In the genomic region with DNA sequence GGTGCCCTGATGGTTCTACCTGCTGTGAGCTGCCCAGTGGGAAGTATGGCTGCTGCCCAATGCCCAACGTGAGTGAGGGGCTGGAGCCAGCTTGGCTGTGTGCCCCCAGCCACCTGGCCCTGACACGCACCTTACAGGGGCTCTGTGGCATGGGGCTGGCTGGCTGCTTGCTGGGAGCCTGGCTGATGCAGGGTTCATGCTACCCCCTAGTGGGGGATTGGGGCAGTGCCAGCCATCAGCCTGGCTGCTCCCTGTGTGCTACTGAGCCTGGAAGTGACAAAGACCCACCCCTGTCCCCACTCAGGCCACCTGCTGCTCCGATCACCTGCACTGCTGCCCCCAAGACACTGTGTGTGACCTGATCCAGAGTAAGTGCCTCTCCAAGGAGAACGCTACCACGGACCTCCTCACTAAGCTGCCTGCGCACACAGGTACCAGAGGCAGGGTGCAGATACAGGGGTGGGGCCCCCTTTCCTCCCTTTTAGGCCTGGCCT, we compare ENCODE assay signal across 1 cellular context.
TF ChIP-seq lines count a peak whose summit lies in the region.

No MANE protein-coding gene starts in this region.

TF ChIP-seq in K562, 482 proteins besides CTCF, POLR2A, EP300 and RAD21 (continued from another document):
- TF ChIP-seq, protein P1, sequence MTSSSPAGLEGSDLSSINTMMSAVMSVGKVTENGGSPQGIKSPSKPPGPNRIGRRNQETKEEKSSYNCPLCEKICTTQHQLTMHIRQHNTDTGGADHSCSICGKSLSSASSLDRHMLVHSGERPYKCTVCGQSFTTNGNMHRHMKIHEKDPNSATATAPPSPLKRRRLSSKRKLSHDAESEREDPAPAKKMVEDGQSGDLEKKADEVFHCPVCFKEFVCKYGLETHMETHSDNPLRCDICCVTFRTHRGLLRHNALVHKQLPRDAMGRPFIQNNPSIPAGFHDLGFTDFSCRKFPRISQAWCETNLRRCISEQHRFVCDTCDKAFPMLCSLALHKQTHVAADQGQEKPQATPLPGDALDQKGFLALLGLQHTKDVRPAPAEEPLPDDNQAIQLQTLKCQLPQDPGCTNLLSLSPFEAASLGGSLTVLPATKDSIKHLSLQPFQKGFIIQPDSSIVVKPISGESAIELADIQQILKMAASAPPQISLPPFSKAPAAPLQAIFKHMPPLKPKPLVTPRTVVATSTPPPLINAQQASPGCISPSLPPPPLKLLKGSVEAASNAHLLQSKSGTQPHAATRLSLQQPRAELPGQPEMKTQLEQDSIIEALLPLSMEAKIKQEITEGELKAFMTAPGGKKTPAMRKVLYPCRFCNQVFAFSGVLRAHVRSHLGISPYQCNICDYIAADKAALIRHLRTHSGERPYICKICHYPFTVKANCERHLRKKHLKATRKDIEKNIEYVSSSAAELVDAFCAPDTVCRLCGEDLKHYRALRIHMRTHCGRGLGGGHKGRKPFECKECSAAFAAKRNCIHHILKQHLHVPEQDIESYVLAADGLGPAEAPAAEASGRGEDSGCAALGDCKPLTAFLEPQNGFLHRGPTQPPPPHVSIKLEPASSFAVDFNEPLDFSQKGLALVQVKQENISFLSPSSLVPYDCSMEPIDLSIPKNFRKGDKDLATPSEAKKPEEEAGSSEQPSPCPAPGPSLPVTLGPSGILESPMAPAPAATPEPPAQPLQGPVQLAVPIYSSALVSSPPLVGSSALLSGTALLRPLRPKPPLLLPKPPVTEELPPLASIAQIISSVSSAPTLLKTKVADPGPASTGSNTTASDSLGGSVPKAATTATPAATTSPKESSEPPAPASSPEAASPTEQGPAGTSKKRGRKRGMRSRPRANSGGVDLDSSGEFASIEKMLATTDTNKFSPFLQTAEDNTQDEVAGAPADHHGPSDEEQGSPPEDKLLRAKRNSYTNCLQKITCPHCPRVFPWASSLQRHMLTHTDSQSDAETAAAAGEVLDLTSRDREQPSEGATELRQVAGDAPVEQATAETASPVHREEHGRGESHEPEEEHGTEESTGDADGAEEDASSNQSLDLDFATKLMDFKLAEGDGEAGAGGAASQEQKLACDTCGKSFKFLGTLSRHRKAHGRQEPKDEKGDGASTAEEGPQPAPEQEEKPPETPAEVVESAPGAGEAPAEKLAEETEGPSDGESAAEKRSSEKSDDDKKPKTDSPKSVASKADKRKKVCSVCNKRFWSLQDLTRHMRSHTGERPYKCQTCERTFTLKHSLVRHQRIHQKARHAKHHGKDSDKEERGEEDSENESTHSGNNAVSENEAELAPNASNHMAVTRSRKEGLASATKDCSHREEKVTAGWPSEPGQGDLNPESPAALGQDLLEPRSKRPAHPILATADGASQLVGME (CRISPR knock-in tag; IDR thresholded peaks at IDR 0.05) = 0 out of 2 replicates have a peak, but pooled peaks have one; percentile 37
- TF ChIP-seq POLR2AphosphoS5 (IDR thresholded peaks at IDR 0.05; ENCODE audit: control insufficient read depth, insufficient read depth, low read depth, low read length) = no peak
- no peak for TF ChIP-seq MLX (CRISPR knock-in tag; conservative IDR thresholded peaks at IDR 0.05)
- no peak for TF ChIP-seq TRIM28 (IDR thresholded peaks at IDR 0.05)
- no peak for TF ChIP-seq TBL1XR1 (IDR thresholded peaks at IDR 0.05; ENCODE audit: low read length in 2 of 2)
- TF ChIP-seq HMG20A (CRISPR knock-in tag; conservative IDR thresholded peaks at IDR 0.05) = no peak
- no peak for TF ChIP-seq NR2C2 (CRISPR knock-in tag; IDR thresholded peaks at IDR 0.05)
- no peak for TF ChIP-seq NR2C2 (tag; IDR thresholded peaks at IDR 0.05)
- TF ChIP-seq CTBP1 (IDR thresholded peaks at IDR 0.05; ENCODE audit: borderline replicate concordance) = peak; percentile 38; the same call in 1 of the 2 replicates
- 0 out of 2 replicates have a peak, but pooled peaks have one; percentile 22 for TF ChIP-seq ZNF263 (CRISPR knock-in tag; IDR thresholded peaks at IDR 0.05; ENCODE audit: borderline replicate concordance)
- TF ChIP-seq, protein P2, sequence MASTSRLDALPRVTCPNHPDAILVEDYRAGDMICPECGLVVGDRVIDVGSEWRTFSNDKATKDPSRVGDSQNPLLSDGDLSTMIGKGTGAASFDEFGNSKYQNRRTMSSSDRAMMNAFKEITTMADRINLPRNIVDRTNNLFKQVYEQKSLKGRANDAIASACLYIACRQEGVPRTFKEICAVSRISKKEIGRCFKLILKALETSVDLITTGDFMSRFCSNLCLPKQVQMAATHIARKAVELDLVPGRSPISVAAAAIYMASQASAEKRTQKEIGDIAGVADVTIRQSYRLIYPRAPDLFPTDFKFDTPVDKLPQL (IDR thresholded peaks at IDR 0.05; ENCODE audit: extremely low read depth, insufficient read length) = no peak
- TF ChIP-seq DIDO1 (tag; IDR thresholded peaks at IDR 0.05; ENCODE audit: low read depth) = no peak
- TF ChIP-seq HDAC1 (IDR thresholded peaks at IDR 0.05) = 0 out of 4 replicates have a peak, but pooled peaks of 1 of the 2 experiments have one; percentile 17
- peak; percentile 83 for TF ChIP-seq STAG1 (CRISPR knock-in tag; IDR thresholded peaks at IDR 0.05; ENCODE audit: borderline replicate concordance)
- TF ChIP-seq, protein P3, sequence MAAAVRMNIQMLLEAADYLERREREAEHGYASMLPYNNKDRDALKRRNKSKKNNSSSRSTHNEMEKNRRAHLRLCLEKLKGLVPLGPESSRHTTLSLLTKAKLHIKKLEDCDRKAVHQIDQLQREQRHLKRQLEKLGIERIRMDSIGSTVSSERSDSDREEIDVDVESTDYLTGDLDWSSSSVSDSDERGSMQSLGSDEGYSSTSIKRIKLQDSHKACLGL (CRISPR knock-in tag; IDR thresholded peaks at IDR 0.05; ENCODE audit: borderline replicate concordance, poor library complexity, severe bottlenecking) = no peak
- TF ChIP-seq IFI16 (CRISPR knock-in tag; IDR thresholded peaks at IDR 0.05) = no peak
- TF ChIP-seq KDM5B (IDR thresholded peaks at IDR 0.05; ENCODE audit: insufficient replicate concordance, low read depth, low read length) = no peak
- 0 out of 2 replicates have a peak, but pooled peaks have one; percentile 25 for TF ChIP-seq SMARCA5 (IDR thresholded peaks at IDR 0.05)
- no peak for TF ChIP-seq NCOA4 (IDR thresholded peaks at IDR 0.05; ENCODE audit: partially characterized antibody)
- no peak for TF ChIP-seq SOX6 (IDR thresholded peaks at IDR 0.05)
- no peak for TF ChIP-seq L3MBTL2 (IDR thresholded peaks at IDR 0.05)
- TF ChIP-seq ZNF197 (CRISPR knock-in tag; IDR thresholded peaks at IDR 0.05; ENCODE audit: low read depth) = no peak
- TF ChIP-seq RB1 (IDR thresholded peaks at IDR 0.05; ENCODE audit: low read depth) = peak; percentile 71
- no peak for TF ChIP-seq GTF2F1 (IDR thresholded peaks at IDR 0.05; ENCODE audit: low read depth, low read length)
- TF ChIP-seq NFIC (IDR thresholded peaks at IDR 0.05) = 0 out of 2 replicates have a peak, but pooled peaks have one; percentile 10
- TF ChIP-seq NFXL1 (CRISPR knock-in tag; IDR thresholded peaks at IDR 0.05) = no peak
- TF ChIP-seq E2F6 (IDR thresholded peaks at IDR 0.05; ENCODE audit: borderline replicate concordance in 1 of 2, extremely low read depth in 1 of 2, insufficient read depth in 1 of 2, insufficient read length in 1 of 2, low read depth in 1 of 2, low read length in 1 of 2, poor library complexity in 1 of 2, severe bottlenecking in 1 of 2) = no peak
- TF ChIP-seq ZBTB1 (CRISPR knock-in tag; IDR thresholded peaks at IDR 0.05; ENCODE audit: borderline replicate concordance, low read depth) = no peak
- TF ChIP-seq ZNF780A (CRISPR knock-in tag; IDR thresholded peaks at IDR 0.05) = no peak
- TF ChIP-seq ZC3H4 (CRISPR knock-in tag; IDR thresholded peaks at IDR 0.05; ENCODE audit: borderline replicate concordance) = peak; percentile 48; the same call in 1 of the 2 replicates
- TF ChIP-seq RBFOX2 (IDR thresholded peaks at IDR 0.05; ENCODE audit: low read depth, low read length) = peak; percentile 48; the same call in 1 of the 2 replicates
